Comparison of ENCODE assay signal across 8 cellular contexts in genomic region chr17:44217738-44218343, GRCh38. TPM values are rescaled to one million over a fixed set of nuclear protein-coding genes. Genes with fewer than 3 reads are reported as not detected.
DNase-seq lines count a peak whose midpoint lies in the region; ATAC-seq and TF ChIP-seq lines count a peak whose summit lies in the region.

No MANE protein-coding gene starts in this region.

- H3K9me3 Mint-ChIP-seq in T-helper 2 cell treated with Interferon-gamma antibody and Interleukin-4, amounts not matched to agents 5 μg/mL and 100 μg/mL, for 36 hours: no peaks in the 10 kb centered on the region
- no peaks in the 10 kb centered on the region for H3K9me3 Mint-ChIP-seq in activated T-helper 2 cell treated with anti-CD3 and anti-CD28 coated beads, Interferon-gamma antibody, Interleukin-2, Interleukin-4, amounts not matched to agents 10 μg/mL and 5 μg/mL and 100 μg/mL, durations not matched to agents 14 hours and 24 hours and 36 hours
- H3K9me3 Mint-ChIP-seq in immature natural killer cell: no peaks in the 10 kb centered on the region

- H3K27me3 Mint-ChIP-seq in T-helper 2 cell treated with Interferon-gamma antibody and Interleukin-4, amounts not matched to agents 5 μg/mL and 100 μg/mL, for 36 hours (ENCODE audit: low read depth): no peaks in the 10 kb centered on the region
- no peaks in the 10 kb centered on the region for H3K27me3 Mint-ChIP-seq in activated T-helper 2 cell treated with anti-CD3 and anti-CD28 coated beads, Interferon-gamma antibody, Interleukin-2, Interleukin-4, amounts not matched to agents 10 μg/mL and 5 μg/mL and 100 μg/mL, durations not matched to agents 14 hours and 24 hours and 36 hours (ENCODE audit: low read depth)
- H3K27me3 Mint-ChIP-seq in immature natural killer cell (ENCODE audit: low read depth in 3 of 3): peaks cover 12 to 26% (median 25%) of the 10 kb centered on the region in 3 donors

- peak overlapping the region; percentile 56 to 99 for H3K27ac ChIP-seq in testis

- WGBS in testis, 2 donors: 3% methylated on average over 10 of the region's 10 CpGs; no CpG with 5 or more reads in 1 of the 2 donors

- H3K36me3 Mint-ChIP-seq in T-helper 2 cell treated with Interferon-gamma antibody and Interleukin-4, amounts not matched to agents 5 μg/mL and 100 μg/mL, for 36 hours (ENCODE audit: low read depth): peaks cover 57% of the 10 kb centered on the region
- peaks cover 54% of the 10 kb centered on the region for H3K36me3 Mint-ChIP-seq in activated T-helper 2 cell treated with anti-CD3 and anti-CD28 coated beads, Interferon-gamma antibody, Interleukin-2, Interleukin-4, amounts not matched to agents 10 μg/mL and 5 μg/mL and 100 μg/mL, durations not matched to agents 14 hours and 24 hours and 36 hours (ENCODE audit: low read depth)
- peaks cover 4 to 22% (median 11%) of the 10 kb centered on the region in 3 donors for H3K36me3 Mint-ChIP-seq in immature natural killer cell

- peaks cover 25% of the 10 kb centered on the region for H3K4me1 ChIP-seq in testis

- no peak for ATAC-seq in HG02840 (IDR thresholded peaks at IDR 0.05; ENCODE audit: low FRiP score, unreplicated experiment)

- peaks cover 37% of the 10 kb centered on the region for H3K4me1 Mint-ChIP-seq in T-helper 2 cell treated with Interferon-gamma antibody and Interleukin-4, amounts not matched to agents 5 μg/mL and 100 μg/mL, for 36 hours (ENCODE audit: low read depth)
- peaks cover 36% of the 10 kb centered on the region for H3K4me1 Mint-ChIP-seq in activated T-helper 2 cell treated with anti-CD3 and anti-CD28 coated beads, Interferon-gamma antibody, Interleukin-2, Interleukin-4, amounts not matched to agents 10 μg/mL and 5 μg/mL and 100 μg/mL, durations not matched to agents 14 hours and 24 hours and 36 hours (ENCODE audit: low read depth)
- peaks cover 39 to 49% of the 10 kb centered on the region in 2 donors for H3K4me1 Mint-ChIP-seq in immature natural killer cell

- no peaks in the 10 kb centered on the region for H3K27me3 ChIP-seq in testis

- H3K36me3 ChIP-seq in testis (ENCODE audit: low read depth, missing control alignments): no peaks in the 10 kb centered on the region

- no peak for TF ChIP-seq CTCF in testis (IDR thresholded peaks at IDR 0.05)

- no peaks in the 10 kb centered on the region for H3K9me3 ChIP-seq in testis

- intact Hi-C loops in activated T-helper 2 cell treated with anti-CD3 and anti-CD28 coated beads, Interferon-gamma antibody, Interleukin-2, Interleukin-4, amounts not matched to agents 10 μg/mL and 5 μg/mL and 100 μg/mL, durations not matched to agents 14 hours and 24 hours and 36 hours (cut with micrococcal nuclease): loop anchor here (1.0 kb wide), 2 partner anchors 8 to 18 kb away; no protein-coding TSS in a partner anchor
- intact Hi-C loops in testis (cut with DNase I; ENCODE audit: low total_unique reads): no loop called here

- H3K4me3 ChIP-seq in testis: peak overlapping the region; percentile 78 to 93

- DNase-seq in T-helper 2 cell treated with Interferon-gamma antibody and Interleukin-4, amounts not matched to agents 5 μg/mL and 100 μg/mL, for 36 hours (ENCODE audit: low spot score): no peak
- DNase-seq in T-helper 2 cell: no peak
- no peak for DNase-seq in activated T-helper 2 cell treated with anti-CD3 and anti-CD28 coated beads, Interferon-gamma antibody, Interleukin-2, Interleukin-4, amounts not matched to agents 10 μg/mL and 5 μg/mL and 100 μg/mL, durations not matched to agents 14 hours and 24 hours and 36 hours (ENCODE audit: low spot score)
- DNase-seq in immature natural killer cell: no peak
- DNase-seq in testis: no peak
- DNase-seq in effector CD4-positive, alpha-beta T cell: no peak
- no peak for DNase-seq in NCI-H1105 (lab: John Stamatoyannopoulos, UW)

- peak overlapping the region; percentile 98 for H3K4me3 Mint-ChIP-seq in T-helper 2 cell treated with Interferon-gamma antibody and Interleukin-4, amounts not matched to agents 5 μg/mL and 100 μg/mL, for 36 hours
- H3K4me3 Mint-ChIP-seq in activated T-helper 2 cell treated with anti-CD3 and anti-CD28 coated beads, Interferon-gamma antibody, Interleukin-2, Interleukin-4, amounts not matched to agents 10 μg/mL and 5 μg/mL and 100 μg/mL, durations not matched to agents 14 hours and 24 hours and 36 hours (ENCODE audit: low read depth): peak overlapping the region; percentile 97
- peak overlapping the region; percentile 65 to 76 (median 74) for H3K4me3 Mint-ChIP-seq in immature natural killer cell

- H3K27ac Mint-ChIP-seq in T-helper 2 cell treated with Interferon-gamma antibody and Interleukin-4, amounts not matched to agents 5 μg/mL and 100 μg/mL, for 36 hours: peak overlapping the region; percentile 88
- H3K27ac Mint-ChIP-seq in activated T-helper 2 cell treated with anti-CD3 and anti-CD28 coated beads, Interferon-gamma antibody, Interleukin-2, Interleukin-4, amounts not matched to agents 10 μg/mL and 5 μg/mL and 100 μg/mL, durations not matched to agents 14 hours and 24 hours and 36 hours: peak overlapping the region; percentile 93
- peak overlapping the region; percentile 68 to 89 (median 81) for H3K27ac Mint-ChIP-seq in immature natural killer cell

- no peak for TF ChIP-seq POLR2A in testis (IDR thresholded peaks at IDR 0.05)

RNA-seq across cellular contexts. Expression of gene UBTF, which starts 1.6 kb away (rescaled TPM):
- 177 and 181 TPM in 2 replicates for total RNA-seq in activated T-helper 2 cell treated with anti-CD3 and anti-CD28 coated beads, Interferon-gamma antibody, Interleukin-2, Interleukin-4, amounts not matched to agents 10 μg/mL and 5 μg/mL and 100 μg/mL, durations not matched to agents 14 hours and 24 hours and 36 hours
- polyA plus RNA-seq in immature natural killer cell: 10 to 100 TPM in 2 of 3 donors, 1 to 10 TPM in 1; 7.2 to 68.8 (median 21.6) TPM
- total RNA-seq in testis: 10 to 100 TPM; 69.6 to 78.7 TPM
- polyA plus RNA-seq in testis (ENCODE audit: insufficient read depth, low read depth, low replicate concordance): 54.2 TPM

RNA-seq across cellular contexts. Expression of gene ATXN7L3, which starts 18.2 kb away (rescaled TPM):
- 107 and 113 TPM in 2 replicates for total RNA-seq in activated T-helper 2 cell treated with anti-CD3 and anti-CD28 coated beads, Interferon-gamma antibody, Interleukin-2, Interleukin-4, amounts not matched to agents 10 μg/mL and 5 μg/mL and 100 μg/mL, durations not matched to agents 14 hours and 24 hours and 36 hours
- 10 to 100 TPM in 1 of 3 donors, 1 to 10 TPM in 2; 5.1 to 11.9 (median 6.8) TPM for polyA plus RNA-seq in immature natural killer cell
- total RNA-seq in testis: 100 to 1,000 TPM; 100 to 101 TPM
- 76.5 TPM for polyA plus RNA-seq in testis (ENCODE audit: insufficient read depth, low read depth, low replicate concordance)

RNA-seq across cellular contexts. Expression of gene TMUB2, which starts 31.1 kb away (rescaled TPM):
- 20.4 and 20.9 TPM in 2 replicates for total RNA-seq in activated T-helper 2 cell treated with anti-CD3 and anti-CD28 coated beads, Interferon-gamma antibody, Interleukin-2, Interleukin-4, amounts not matched to agents 10 μg/mL and 5 μg/mL and 100 μg/mL, durations not matched to agents 14 hours and 24 hours and 36 hours
- polyA plus RNA-seq in immature natural killer cell (10 to 100 TPM; 20.2 to 32.8 (median 26.5) TPM), testis (ENCODE audit: insufficient read depth, low read depth, low replicate concordance) (76.7 TPM)
- total RNA-seq in testis: 10 to 100 TPM; 60.0 to 63.1 TPM

RNA-seq across cellular contexts. Expression of gene ASB16, which starts 47.3 kb away (rescaled TPM):
- total RNA-seq in activated T-helper 2 cell treated with anti-CD3 and anti-CD28 coated beads, Interferon-gamma antibody, Interleukin-2, Interleukin-4, amounts not matched to agents 10 μg/mL and 5 μg/mL and 100 μg/mL, durations not matched to agents 14 hours and 24 hours and 36 hours: 0.21 and 0.59 TPM in 2 replicates
- under 1 TPM in 1 of 3 donors, not detected in 2; 0.27 TPM for polyA plus RNA-seq in immature natural killer cell
- 1 to 10 TPM; 2.5 to 5.7 TPM for total RNA-seq in testis
- polyA plus RNA-seq in testis (ENCODE audit: insufficient read depth, low read depth, low replicate concordance): 0.86 TPM

RNA-seq across cellular contexts. Expression of gene SLC4A1, which starts 50.1 kb away (rescaled TPM):
- not detected in 2 replicates for total RNA-seq in activated T-helper 2 cell treated with anti-CD3 and anti-CD28 coated beads, Interferon-gamma antibody, Interleukin-2, Interleukin-4, amounts not matched to agents 10 μg/mL and 5 μg/mL and 100 μg/mL, durations not matched to agents 14 hours and 24 hours and 36 hours
- under 1 TPM in 1 of 3 donors, not detected in 2; 0.23 TPM for polyA plus RNA-seq in immature natural killer cell
- under 1 TPM; 0.37 to 0.71 TPM for total RNA-seq in testis
- 0.12 TPM for polyA plus RNA-seq in testis (ENCODE audit: insufficient read depth, low read depth, low replicate concordance)
